10 cellular contexts compared by ENCODE assay signal in genomic region chr19:8458380-8458779, GRCh38. TPM values are rescaled to one million over a fixed set of nuclear protein-coding genes. Genes with fewer than 3 reads are reported as not detected.
DNase-seq lines count a peak whose midpoint lies in the region; ATAC-seq and TF ChIP-seq lines count a peak whose summit lies in the region.
"Had no signal": no experiment of that assay in that cellular context is flagged by ENCODE, and none has a peak within 500 bp of the region (broad histone marks: within the 10 kb centered on the region; RNA-seq: fewer than 3 reads in every experiment).

No MANE protein-coding gene starts in this region.

- peaks cover 46% of the 10 kb centered on the region for H3K4me1 Mint-ChIP-seq in glutamatergic neuron (ENCODE audit: low read depth, unreplicated experiment)

- no peak overlapping the region for H4K8ac ChIP-seq in mesendoderm (ENCODE audit: low read depth, low read length)

- TF ChIP-seq POLR2A in sigmoid colon (IDR thresholded peaks at IDR 0.05) = no peak

- H3K79me2 ChIP-seq in mesendoderm (ENCODE audit: control insufficient read depth, insufficient read depth, low read length) = peaks cover 97% of the 10 kb centered on the region

- H2AK5ac ChIP-seq in mesendoderm (ENCODE audit: low read length) = no peak overlapping the region

- no peaks in the 10 kb centered on the region for H3K9me3 Mint-ChIP-seq in glutamatergic neuron (ENCODE audit: unreplicated experiment)

- no peak overlapping the region for H2BK5ac ChIP-seq in mesendoderm (ENCODE audit: low read length)

- no peak overlapping the region for H2BK120ac ChIP-seq in mesendoderm (ENCODE audit: low read depth, low read length)

- H3K36me3 ChIP-seq in sigmoid colon (peaks cover 0 to 27% (median 5%) of the 10 kb centered on the region in 4 donors), mesendoderm (ENCODE audit: control insufficient read depth, insufficient read depth, low read length) (peaks cover 7% of the 10 kb centered on the region)

- TF ChIP-seq EP300 in sigmoid colon (IDR thresholded peaks at IDR 0.05) = no peak

- H3K36me3 Mint-ChIP-seq in glutamatergic neuron (ENCODE audit: unreplicated experiment) = no peaks in the 10 kb centered on the region

- DNase-seq in DMS53 treated with DMSO at 0.1 percent for 48 hours (lab: John Stamatoyannopoulos, UW; ENCODE audit: unreplicated experiment) (peak; percentile 19), NCI-H774 (lab: John Stamatoyannopoulos, UW) (peak; percentile 30), glutamatergic neuron (no peak), sigmoid colon (no peak), mesendoderm (no peak)
- DNase-seq: amygdala had no signal

- H3K4me2 ChIP-seq in mesendoderm (ENCODE audit: low read length) = no peak overlapping the region

- H3K27ac ChIP-seq in sigmoid colon (peak overlapping the region in 3 of 4 donors; percentile 61 to 73 (median 68)), mesendoderm (ENCODE audit: low read depth, low read length) (no peak overlapping the region)

- H3K23ac ChIP-seq in mesendoderm (ENCODE audit: low read length) = no peak overlapping the region

- H2BK15ac ChIP-seq in mesendoderm (replicated peaks; ENCODE audit: low read depth) = no peak overlapping the region

- H3K9ac ChIP-seq in mesendoderm (ENCODE audit: low read length) = no peak overlapping the region

- no peak overlapping the region for H3K56ac ChIP-seq in mesendoderm (ENCODE audit: low read length)

- TF ChIP-seq CTCF in glutamatergic neuron (IDR thresholded peaks at IDR 0.05; ENCODE audit: partially characterized antibody, unreplicated experiment) (no peak), sigmoid colon (IDR thresholded peaks at IDR 0.05) (no peak)

- ATAC-seq in GM21619 (IDR thresholded peaks at IDR 0.05; ENCODE audit: unreplicated experiment) = no peak
- no peak for ATAC-seq in HG03196 (IDR thresholded peaks at IDR 0.05; ENCODE audit: unreplicated experiment)

- no peak overlapping the region for H3K4ac ChIP-seq in mesendoderm (ENCODE audit: low read depth, low read length)

- WGBS in sigmoid colon, 2 donors = 15 to 59% methylated on average over 5 of the region's 5 CpGs
- WGBS in mesendoderm (ENCODE audit: extremely low coverage, insufficient coverage, low lambda C conversion rate) = no CpG with 5 or more reads among the region's 5 CpGs

- peaks cover 0 to 92% (median 84%) of the 10 kb centered on the region in 4 donors for H3K4me1 ChIP-seq in sigmoid colon
- H3K4me1 ChIP-seq in mesendoderm (ENCODE audit: control insufficient read depth, low read depth, low read length) = peaks cover 13% of the 10 kb centered on the region

- peak overlapping the region; percentile 17 for H3K4me3 Mint-ChIP-seq in glutamatergic neuron (ENCODE audit: unreplicated experiment)

- H4K5ac ChIP-seq in mesendoderm (ENCODE audit: low read length) = no peak overlapping the region

- H3K4me3 ChIP-seq in sigmoid colon (no peak overlapping the region), mesendoderm (ENCODE audit: low read length) (no peak overlapping the region)
- H3K4me3 ChIP-seq: GM12878, skin epidermis had no signal

- intact Hi-C loops in sigmoid colon (cut with DNase I) = no loop called here

- H3K9me3 ChIP-seq in sigmoid colon = no peaks in the 10 kb centered on the region

- H3K27ac Mint-ChIP-seq in glutamatergic neuron (ENCODE audit: unreplicated experiment) = no peak overlapping the region

- no peaks in the 10 kb centered on the region for H3K27me3 ChIP-seq in sigmoid colon
- H3K27me3 ChIP-seq in mesendoderm (ENCODE audit: insufficient read depth, low read length, poor library complexity) = no peaks in the 10 kb centered on the region

- no peak overlapping the region for H3K18ac ChIP-seq in mesendoderm (ENCODE audit: low read length)

- H3K79me1 ChIP-seq in mesendoderm (ENCODE audit: low read length) = peaks cover 9% of the 10 kb centered on the region

- peaks cover 2% of the 10 kb centered on the region for H3K27me3 Mint-ChIP-seq in glutamatergic neuron (ENCODE audit: unreplicated experiment)

RNA-seq across cellular contexts. Expression of gene HNRNPM, which starts 13.6 kb away (rescaled TPM):
- 184 TPM for total RNA-seq in glutamatergic neuron (ENCODE audit: unreplicated experiment)
- 100 to 1,000 TPM in 1 of 4 donors, 10 to 100 TPM in 3; 62.8 to 100 (median 76.1) TPM for total RNA-seq in sigmoid colon
- 100 to 1,000 TPM in 1 of 3 donors, 10 to 100 TPM in 2; 80.5 to 224 (median 83.9) TPM for polyA plus RNA-seq in sigmoid colon
- polyA plus RNA-seq in mesendoderm (2013, experiment 1 of 2) = 329 TPM
- 325 TPM for polyA plus RNA-seq in mesendoderm (2013, experiment 2 of 2)

RNA-seq across cellular contexts. Expression of gene PRAM1, which starts 44.1 kb away (rescaled TPM):
- total RNA-seq in glutamatergic neuron (ENCODE audit: unreplicated experiment) = 0.49 TPM
- 1 to 10 TPM in 1 of 4 donors, under 1 TPM in 2, not detected in 1; 0.16 to 1.1 (median 0.36) TPM for total RNA-seq in sigmoid colon
- polyA plus RNA-seq in sigmoid colon = 1 to 10 TPM in 1 of 3 donors, under 1 TPM in 2; 0.60 to 1.5 (median 0.69) TPM
- polyA plus RNA-seq in mesendoderm (2013, experiment 1 of 2) = 0.06 TPM
- 0.08 TPM for polyA plus RNA-seq in mesendoderm (2013, experiment 2 of 2)

RNA-seq across cellular contexts. Expression of gene MARCHF2, which starts 45.3 kb away (rescaled TPM):
- total RNA-seq in glutamatergic neuron (ENCODE audit: unreplicated experiment) (47.7 TPM), sigmoid colon (100 to 1,000 TPM; 283 to 383 (median 303) TPM)
- 10 to 100 TPM; 25.8 to 46.2 (median 42.1) TPM for polyA plus RNA-seq in sigmoid colon
- 9.8 TPM for polyA plus RNA-seq in mesendoderm (2013, experiment 1 of 2)
- polyA plus RNA-seq in mesendoderm (2013, experiment 2 of 2) = 10.2 TPM

RNA-seq across cellular contexts. Expression of gene ZNF414, which starts 55.6 kb away (rescaled TPM):
- total RNA-seq in glutamatergic neuron (ENCODE audit: unreplicated experiment) (27.2 TPM), sigmoid colon (10 to 100 TPM in 2 of 4 donors, 1 to 10 TPM in 2; 3.6 to 18.9 (median 10.9) TPM)
- 10 to 100 TPM; 17.1 to 31.0 (median 24.0) TPM for polyA plus RNA-seq in sigmoid colon
- polyA plus RNA-seq in mesendoderm (2013, experiment 1 of 2) = 25.9 TPM
- 24.4 TPM for polyA plus RNA-seq in mesendoderm (2013, experiment 2 of 2)

Comparison
In these comparisons a context has a peak if more than half of its experiments do, and no peak if none do; other contexts are left out.
1. DNase-seq: peak in DMS53 treated with DMSO at 0.1 percent for 48 hours (single experiment) and NCI-H774 (single experiment); none in glutamatergic neuron (single experiment), sigmoid colon (single experiment) and mesendoderm (single experiment).